In the genomic region with DNA sequence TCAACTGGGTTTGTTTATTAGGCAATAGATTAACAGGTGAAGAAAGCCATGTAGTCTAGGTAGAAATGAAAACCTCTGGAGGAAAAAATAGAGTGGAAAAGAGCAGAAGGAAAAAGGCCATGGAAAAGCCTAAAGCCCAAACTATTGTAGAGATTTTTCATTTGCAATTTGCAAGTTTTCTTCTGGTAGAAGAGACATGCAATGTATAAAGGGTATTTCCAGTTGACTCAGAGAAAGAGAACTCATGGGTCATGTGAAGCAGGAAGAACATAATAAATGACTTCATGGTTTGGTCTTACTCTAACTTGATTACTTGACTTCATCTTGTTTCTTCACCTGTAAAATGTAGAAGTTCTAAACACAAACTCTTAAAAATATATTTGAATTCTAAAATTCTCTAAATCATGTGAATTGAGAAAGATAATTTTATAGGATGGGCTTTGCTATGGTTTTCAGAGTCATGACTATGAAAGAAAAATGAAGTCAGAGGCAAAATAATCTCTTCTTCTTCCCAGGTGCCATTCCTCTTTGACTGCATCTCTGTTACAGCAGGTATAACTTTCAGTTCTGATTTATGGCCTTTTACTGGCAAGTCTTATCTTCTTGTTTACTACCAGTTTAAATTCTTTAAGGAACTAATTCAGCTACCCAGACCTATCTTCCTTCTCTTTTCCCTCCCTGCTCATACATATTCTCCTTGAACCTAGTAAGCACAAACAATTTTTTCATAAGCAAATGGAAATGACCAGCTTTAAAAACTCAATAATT, we compare ENCODE assay signal across 9 cellular contexts. TPM values are rescaled to one million over a fixed set of nuclear protein-coding genes. Genes with fewer than 3 reads are reported as not detected.
DNase-seq lines count a peak whose midpoint lies in the region; ATAC-seq, FAIRE-seq and TF ChIP-seq lines count a peak whose summit lies in the region.
"Had no signal": no experiment of that assay in that cellular context is flagged by ENCODE, and none has a peak within 500 bp of the region (broad histone marks: within the 10 kb centered on the region; RNA-seq: fewer than 3 reads in every experiment).

No MANE protein-coding gene starts in this region.

- peaks cover 0 to 9% (median 0%) of the 10 kb centered on the region in 5 donors for H3K36me3 Mint-ChIP-seq in naive thymus-derived CD4-positive, alpha-beta T cell

- H3K4me1 ChIP-seq in naive thymus-derived CD4-positive, alpha-beta T cell (ENCODE audit: control insufficient read depth in 2 of 2, insufficient read depth in 2 of 2, low read length in 2 of 2): peaks cover 0 to 6% of the 10 kb centered on the region in 2 donors
- peaks cover 0 to 22% (median 4%) of the 10 kb centered on the region in 4 donors for H3K4me1 ChIP-seq in Peyer's patch
- peaks cover 3 to 8% of the 10 kb centered on the region in 2 donors for H3K4me1 ChIP-seq in kidney (ENCODE audit: control insufficient read depth in 1 of 2, insufficient read depth in 1 of 2, low read depth in 1 of 2, low read length in 2 of 2)

- intact Hi-C loops in naive thymus-derived CD4-positive, alpha-beta T cell (cut with micrococcal nuclease): loop anchor here (1.0 to 10.0 kb wide), 6 partner anchors 30 to 119 kb away; no protein-coding TSS in a partner anchor
- intact Hi-C loops in kidney (cut with DNase I): no loop called here

- FAIRE-seq in frontal cortex (lab: Jason Lieb, UNC) (no peak), kidney (lab: Jason Lieb, UNC) (no peak)

- H3K9me3 ChIP-seq in naive thymus-derived CD4-positive, alpha-beta T cell (ENCODE audit: control insufficient read depth in 2 of 3, low read length in 3 of 3): no peaks in the 10 kb centered on the region
- no peaks in the 10 kb centered on the region for H3K9me3 ChIP-seq in Peyer's patch
- H3K9me3 ChIP-seq in kidney (ENCODE audit: control insufficient read depth in 1 of 2, low read length in 2 of 2): no peaks in the 10 kb centered on the region
- H3K9me3 ChIP-seq: sigmoid colon had no signal

- H3K4me1 Mint-ChIP-seq in naive thymus-derived CD4-positive, alpha-beta T cell: peaks cover 8 to 47% (median 13%) of the 10 kb centered on the region in 7 donors

- H3K36me3 ChIP-seq in naive thymus-derived CD4-positive, alpha-beta T cell (ENCODE audit: control insufficient read depth in 2 of 3, insufficient read depth in 3 of 3, low read length in 3 of 3): no peaks in the 10 kb centered on the region
- H3K36me3 ChIP-seq in Peyer's patch: no peaks in the 10 kb centered on the region
- H3K36me3 ChIP-seq in kidney (ENCODE audit: control insufficient read depth in 1 of 2, insufficient read depth in 2 of 2, low read length in 2 of 2): no peaks in the 10 kb centered on the region
- H3K36me3 ChIP-seq: sigmoid colon had no signal

- H3K27ac Mint-ChIP-seq in naive thymus-derived CD4-positive, alpha-beta T cell: peak overlapping the region in 4 of 9 donors; percentile 63 to 88 (median 78)

- no peak for TF ChIP-seq POLR2A in Peyer's patch (IDR thresholded peaks at IDR 0.05)

- TF ChIP-seq CTCF in Peyer's patch (IDR thresholded peaks at IDR 0.05) (no peak), kidney (IDR thresholded peaks at IDR 0.05; ENCODE audit: borderline replicate concordance, extremely low read depth, insufficient read depth) (no peak)

- peaks cover 0 to 4% (median 0%) of the 10 kb centered on the region in 5 donors for H3K27me3 Mint-ChIP-seq in naive thymus-derived CD4-positive, alpha-beta T cell

- no peaks in the 10 kb centered on the region for H3K27me3 ChIP-seq in naive thymus-derived CD4-positive, alpha-beta T cell (ENCODE audit: control insufficient read depth in 2 of 2, insufficient read depth in 2 of 2, low read length in 2 of 2)
- no peaks in the 10 kb centered on the region for H3K27me3 ChIP-seq in Peyer's patch
- H3K27me3 ChIP-seq: sigmoid colon had no signal

- no peak overlapping the region for H3K27ac ChIP-seq in naive thymus-derived CD4-positive, alpha-beta T cell (ENCODE audit: low read depth, low read length)
- H3K27ac ChIP-seq in Peyer's patch (peak overlapping the region in 1 of 4 donors; percentile 15), kidney (ENCODE audit: low read depth in 2 of 2, low read length in 2 of 2) (no peak overlapping the region)

- H3K4me3 Mint-ChIP-seq in naive thymus-derived CD4-positive, alpha-beta T cell: peak overlapping the region in 1 of 10 donors; percentile 62

- POLR2A ChIA-PET in naive thymus-derived CD4-positive, alpha-beta T cell (lab: Charles Lee): no interaction called here

- DNase-seq in RKO (ENCODE audit: low spot score) (peak; percentile 3), Peyer's patch (no peak), frontal cortex (ENCODE audit: low spot score in 2 of 2) (no peak), kidney (no peak), NCI-H2227 treated with DMSO at 0.1 percent for 48 hours (lab: John Stamatoyannopoulos, UW) (no peak)
- DNase-seq in naive thymus-derived CD4-positive, alpha-beta T cell: no peak
- DNase-seq: sigmoid colon had no signal

- ATAC-seq in GM18867 (IDR thresholded peaks at IDR 0.05; ENCODE audit: unreplicated experiment) (peak; percentile 88), HG02571 (IDR thresholded peaks at IDR 0.05; ENCODE audit: unreplicated experiment) (peak; percentile 81)
- peak; percentile 62 for ATAC-seq in naive thymus-derived CD4-positive, alpha-beta T cell

- peaks cover 0 to 6% (median 0%) of the 10 kb centered on the region in 11 donors for H3K9me3 Mint-ChIP-seq in naive thymus-derived CD4-positive, alpha-beta T cell

- H3K4me3 ChIP-seq in naive thymus-derived CD4-positive, alpha-beta T cell (ENCODE audit: low read length): no peak overlapping the region
- H3K4me3 ChIP-seq in Peyer's patch (no peak overlapping the region), kidney (ENCODE audit: low read length in 2 of 2) (no peak overlapping the region)
- H3K4me3 ChIP-seq: sigmoid colon had no signal

- no peak overlapping the region for H3K9ac ChIP-seq in kidney (ENCODE audit: low read length in 2 of 2)

- CTCF ChIA-PET in naive thymus-derived CD4-positive, alpha-beta T cell (lab: Charles Lee): no interaction called here

RNA-seq across cellular contexts. Expression of a gene that starts 47.8 kb away (rescaled TPM):
- total RNA-seq in naive thymus-derived CD4-positive, alpha-beta T cell: not detected
- not detected for polyA plus RNA-seq in naive thymus-derived CD4-positive, alpha-beta T cell
- total RNA-seq in Peyer's patch (not detected), frontal cortex (0.82 TPM), kidney (0.25 TPM)
- polyA plus RNA-seq in kidney (ENCODE audit: insufficient read depth, low read depth, low replicate concordance): 1.2 TPM
